Comparison of ENCODE assay signal across 9 cellular contexts in the genomic region with DNA sequence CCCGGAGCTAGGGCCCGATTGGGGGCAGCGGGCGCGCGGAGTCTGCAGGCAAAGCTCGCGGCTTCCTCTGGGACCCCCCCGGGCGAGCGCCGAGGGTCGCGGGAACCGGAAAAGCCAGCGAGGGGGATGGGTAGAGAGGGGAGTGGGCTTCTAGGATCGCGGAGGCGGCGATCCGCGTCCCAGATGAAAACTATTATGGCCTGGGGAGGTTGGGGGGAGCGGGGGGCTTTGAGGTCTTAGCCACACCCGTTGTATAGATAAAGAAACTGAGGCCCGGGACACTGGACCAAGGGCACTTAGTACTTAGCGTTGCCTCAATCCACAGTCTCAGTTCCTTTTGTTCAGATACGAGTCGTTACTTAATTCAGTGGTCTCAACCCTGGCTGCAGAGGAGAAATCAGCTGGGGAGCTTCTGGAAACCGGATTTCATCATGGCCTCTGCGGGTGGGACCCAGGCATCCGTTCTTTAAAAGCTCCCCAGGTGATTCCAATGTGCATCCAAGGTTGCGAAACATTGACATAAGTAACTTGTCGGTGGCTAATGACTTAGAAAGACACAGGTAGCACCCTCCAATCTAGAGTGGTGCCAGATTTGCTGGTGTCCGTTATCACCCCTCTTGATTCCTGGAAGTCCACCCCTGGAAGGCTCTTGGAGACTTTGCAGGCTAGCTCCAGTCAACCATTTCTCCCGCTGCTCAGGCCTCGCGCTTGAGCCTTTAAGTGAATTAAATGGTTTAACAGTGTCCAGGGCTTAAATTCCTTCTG.
DNase-seq lines count a peak whose midpoint lies in the region; ATAC-seq and TF ChIP-seq lines count a peak whose summit lies in the region.
"Had no signal": no experiment of that assay in that cellular context is flagged by ENCODE, and none has a peak within 500 bp of the region (broad histone marks: within the 10 kb centered on the region; RNA-seq: fewer than 3 reads in every experiment).

No MANE protein-coding gene starts in this region.

- no peak for TF ChIP-seq CTCF in BE2C (IDR thresholded peaks at IDR 0.05; ENCODE audit: low read depth, low read length)

- no peak overlapping the region for H3K27ac Mint-ChIP-seq in IgD-negative memory B cell
- peak overlapping the region in 3 of 6 donors; percentile 14 to 76 (median 65) for H3K27ac Mint-ChIP-seq in naive B cell

- no peaks in the 10 kb centered on the region for H3K27me3 ChIP-seq in BE2C

- peaks cover 10% of the 10 kb centered on the region for H3K4me1 ChIP-seq in BE2C

- H3K9me3 Mint-ChIP-seq in IgD-negative memory B cell, result peaks cover 0 to 2% (median 0%) of the 10 kb centered on the region in 3 donors
- H3K9me3 Mint-ChIP-seq in naive B cell, result peaks cover 0 to 7% (median 2%) of the 10 kb centered on the region in 7 donors

- DNase-seq in BE2C (peak; percentile 20), caudate nucleus (lab: John Stamatoyannopoulos, UW) (peak in 5 of 61 donors; percentile 3 to 31 (median 12)), naive B cell (no peak), NCI-H1105 (lab: John Stamatoyannopoulos, UW) (no peak), T-helper 9 cell (no peak), RKO (ENCODE audit: low spot score) (no peak), foreskin melanocyte (no peak)
- DNase-seq: NCI-H2081 treated with DMSO at 0.1 percent for 48 hours had no signal

- H3K27ac ChIP-seq in caudate nucleus (ENCODE audit: low read depth, low read length), result peak overlapping the region; percentile 90

- H3K36me3 Mint-ChIP-seq in IgD-negative memory B cell, result no peaks in the 10 kb centered on the region
- peaks cover 0 to 6% of the 10 kb centered on the region in 2 donors for H3K36me3 Mint-ChIP-seq in naive B cell

- no peaks in the 10 kb centered on the region for H3K36me3 ChIP-seq in BE2C

- H3K27me3 Mint-ChIP-seq in IgD-negative memory B cell, result peaks cover 43% of the 10 kb centered on the region
- peaks cover 9 to 31% (median 12%) of the 10 kb centered on the region in 3 donors for H3K27me3 Mint-ChIP-seq in naive B cell

- no peak for ATAC-seq in naive B cell (ENCODE audit: low read depth in 2 of 2)

- H3K4me1 Mint-ChIP-seq in IgD-negative memory B cell, result peaks cover 3 to 11% (median 4%) of the 10 kb centered on the region in 3 donors
- peaks cover 5 to 15% (median 11%) of the 10 kb centered on the region in 3 donors for H3K4me1 Mint-ChIP-seq in naive B cell

- H3K4me3 ChIP-seq in BE2C (ENCODE audit: low read depth, low read length), result peak overlapping the region; percentile 74

- no peaks in the 10 kb centered on the region for H3K9me3 ChIP-seq in BE2C

- H3K4me3 Mint-ChIP-seq in IgD-negative memory B cell (peak overlapping the region; percentile 63 to 84 (median 82)), naive B cell (peak overlapping the region; percentile 73 to 91 (median 82))
